8 cellular contexts compared by ENCODE assay signal in the genomic region with DNA sequence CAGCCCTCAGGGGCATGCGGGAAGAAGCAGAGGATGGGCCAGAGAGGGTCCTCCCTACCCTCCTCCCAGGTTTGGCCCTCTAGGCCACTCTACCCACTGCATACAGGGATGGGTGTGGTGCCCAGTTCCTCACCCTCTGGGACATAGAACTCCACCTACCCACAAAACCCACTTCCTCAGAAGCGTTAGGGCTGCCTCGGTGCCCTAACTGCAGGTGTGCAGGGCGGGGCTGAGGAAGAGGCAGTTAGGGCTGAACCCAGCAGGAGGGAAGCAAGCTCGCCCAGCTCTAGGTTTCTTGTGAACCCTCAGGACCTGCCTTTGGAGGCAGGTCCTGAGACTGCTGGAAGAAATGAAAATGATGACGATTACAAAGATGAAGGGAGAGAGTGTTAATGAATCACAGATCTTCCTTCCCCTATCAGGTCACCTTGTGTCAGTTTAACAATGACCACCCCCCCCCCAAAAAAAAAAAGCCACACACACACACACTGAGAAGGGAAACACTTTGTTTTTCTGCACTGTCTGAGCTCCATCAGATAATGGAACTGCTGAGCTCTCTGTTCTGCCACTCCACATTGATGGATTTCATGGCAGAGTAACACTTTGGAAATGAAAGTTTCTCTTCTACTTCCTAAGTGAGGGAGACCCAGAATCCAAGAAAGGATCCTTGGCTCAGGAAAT.
A peak's percentile ranks its signal among the peaks of the same experiment; 100 is the strongest.
DNase-seq lines count a peak whose midpoint lies in the region; ATAC-seq and TF ChIP-seq lines count a peak whose summit lies in the region.

No MANE protein-coding gene starts in this region.

- no peaks in the 10 kb centered on the region for H4K20me1 ChIP-seq in GM23338 (replicated peaks; ENCODE audit: insufficient read depth)

- H3K9me3 Mint-ChIP-seq in GM23338: peaks cover 5% of the 10 kb centered on the region; the same call in 1 of the 3 replicates
- no peaks in the 10 kb centered on the region for H3K9me3 Mint-ChIP-seq in activated naive CD4-positive, alpha-beta T cell treated with anti-CD3 and anti-CD28 coated beads, Interleukin-2, amount 50 U/mL, for 24 hours

- no peaks in the 10 kb centered on the region for H3K36me3 Mint-ChIP-seq in GM23338 (ENCODE audit: low read depth)
- no peaks in the 10 kb centered on the region for H3K36me3 Mint-ChIP-seq in activated naive CD4-positive, alpha-beta T cell treated with anti-CD3 and anti-CD28 coated beads, Interleukin-2, amount 50 U/mL, for 24 hours

- ATAC-seq in GM23338: no peak

- H3K4me3 Mint-ChIP-seq in GM23338: no peak overlapping the region; the same call in 2 of the 3 replicates
- H3K4me3 Mint-ChIP-seq in activated naive CD4-positive, alpha-beta T cell treated with anti-CD3 and anti-CD28 coated beads, Interleukin-2, amount 50 U/mL, for 24 hours: peak overlapping the region; percentile 77

- H3F3A ChIP-seq in GM23338 (replicated peaks; ENCODE audit: low read depth): no peaks in the 10 kb centered on the region

- H3K27ac ChIP-seq in GM23338 (ENCODE audit: low read depth): no peak overlapping the region

- H3K4me1 Mint-ChIP-seq in GM23338: peaks cover 39% of the 10 kb centered on the region
- H3K4me1 Mint-ChIP-seq in activated naive CD4-positive, alpha-beta T cell treated with anti-CD3 and anti-CD28 coated beads, Interleukin-2, amount 50 U/mL, for 24 hours: peaks cover 94% of the 10 kb centered on the region

- H3K9me2 ChIP-seq in GM23338 (ENCODE audit: insufficient read depth): no peaks in the 10 kb centered on the region

- peaks cover 22% of the 10 kb centered on the region for H3K4me1 ChIP-seq in GM23338 (ENCODE audit: insufficient read depth)

- H3K4me2 ChIP-seq in GM23338: peak overlapping the region; percentile 41; the same call in 1 of the 2 replicates

- no peak overlapping the region for H3K4me3 ChIP-seq in GM23338

- peak; percentile 2 for DNase-seq in GF-D8 (lab: John Stamatoyannopoulos, UW)
- no peak for DNase-seq in GM23338 (ENCODE audit: low spot score)
- DNase-seq in NOMO-1 treated with DMSO at 0.1 percent for 48 hours (lab: John Stamatoyannopoulos, UW; ENCODE audit: unreplicated experiment): peak; percentile 71
- peak in 2 of 3 donors; percentile 52 to 65 for DNase-seq in stimulated activated CD4-positive, alpha-beta T cell treated with anti-CD3 and anti-CD28 coated beads, TNF-alpha, amount 100 ng/mL, for 1 hour (ENCODE audit: low read depth in 3 of 3, low spot score in 1 of 3)
- no peak for DNase-seq in ecto neural progenitor cell (ENCODE audit: low spot score)
- DNase-seq in NCI-H82 treated with DMSO at 0.1 percent for 48 hours (lab: John Stamatoyannopoulos, UW; ENCODE audit: unreplicated experiment): no peak
- no peak for DNase-seq in GM10266 (ENCODE audit: extremely low spot score)

- peaks cover 28% of the 10 kb centered on the region for H3K27me3 ChIP-seq in GM23338 (ENCODE audit: insufficient read depth)

- H3K27me3 Mint-ChIP-seq in GM23338 (ENCODE audit: insufficient read depth, low read depth, poor library complexity): peaks cover 35% of the 10 kb centered on the region
- no peaks in the 10 kb centered on the region for H3K27me3 Mint-ChIP-seq in activated naive CD4-positive, alpha-beta T cell treated with anti-CD3 and anti-CD28 coated beads, Interleukin-2, amount 50 U/mL, for 24 hours

- no peaks in the 10 kb centered on the region for H3K79me2 ChIP-seq in GM23338 (replicated peaks; ENCODE audit: insufficient read depth)

- no peaks in the 10 kb centered on the region for H3K36me3 ChIP-seq in GM23338 (ENCODE audit: insufficient read depth)

- no peak overlapping the region for H2AFZ ChIP-seq in GM23338

- TF ChIP-seq CTCF in GM23338 (conservative IDR thresholded peaks at IDR 0.05; ENCODE audit: low read depth in 2 of 2): no peak
- no peak for TF ChIP-seq CTCF in GM10266 (IDR thresholded peaks at IDR 0.05; ENCODE audit: control insufficient read depth, insufficient read depth, low read depth, missing control alignments)

- H3K27ac Mint-ChIP-seq in GM23338: no peak overlapping the region
- peak overlapping the region; percentile 96 for H3K27ac Mint-ChIP-seq in activated naive CD4-positive, alpha-beta T cell treated with anti-CD3 and anti-CD28 coated beads, Interleukin-2, amount 50 U/mL, for 24 hours

TF ChIP-seq in GM23338, 12 proteins besides CTCF, POLR2A, EP300 and RAD21 (continues in another document):
- TF ChIP-seq ZNF114 (CRISPR knock-in tag; IDR thresholded peaks at IDR 0.05) (no peak), ETS1 (IDR thresholded peaks at IDR 0.05) (no peak), NANOG (IDR thresholded peaks at IDR 0.05; ENCODE audit: borderline replicate concordance) (no peak), ZNF462 (CRISPR knock-in tag; IDR thresholded peaks at IDR 0.05) (no peak), CREB1 (CRISPR knock-in tag; IDR thresholded peaks at IDR 0.05; ENCODE audit: low read depth) (no peak), ZNF331 (CRISPR knock-in tag; IDR thresholded peaks at IDR 0.05; ENCODE audit: low read depth) (no peak), JUNB (IDR thresholded peaks at IDR 0.05; ENCODE audit: unreplicated experiment) (no peak)

Comparison
In these comparisons a context has a peak if more than half of its experiments do, and no peak if none do; other contexts are left out.
1. DNase-seq: peak in GF-D8 (single experiment), NOMO-1 treated with DMSO at 0.1 percent for 48 hours (single experiment) and stimulated activated CD4-positive, alpha-beta T cell treated with anti-CD3 and anti-CD28 coated beads, TNF-alpha, amount 100 ng/mL, for 1 hour (2 of 3); none in GM23338 (single experiment), ecto neural progenitor cell (single experiment), NCI-H82 treated with DMSO at 0.1 percent for 48 hours (single experiment) and GM10266 (single experiment).